ENCODE assay signal across 27 cellular contexts in the genomic region with DNA sequence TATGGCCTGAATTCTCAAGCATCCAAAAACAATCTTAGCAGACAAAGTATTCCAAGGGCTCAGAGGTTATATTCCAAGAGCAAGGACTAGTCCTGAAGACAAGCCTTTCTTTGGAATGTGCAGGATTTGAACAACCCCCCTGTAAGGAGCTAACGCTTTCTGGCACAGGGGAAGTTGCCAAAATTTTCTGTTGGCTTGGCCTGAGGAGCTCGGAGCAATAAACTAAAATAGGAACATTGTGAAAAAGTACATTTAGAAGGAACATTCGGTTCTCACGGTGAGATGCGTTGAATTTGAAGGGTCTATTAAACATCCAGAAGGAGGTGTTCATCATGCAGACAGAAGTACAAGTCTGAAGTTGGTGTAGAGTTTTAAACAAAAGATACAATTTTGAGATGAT.
"Had no signal": no experiment of that assay in that cellular context is flagged by ENCODE, and none has a peak within 500 bp of the region (broad histone marks: within the 10 kb centered on the region; RNA-seq: fewer than 3 reads in every experiment).

No MANE protein-coding gene starts in this region.

- H3K4me1 ChIP-seq: body of pancreas, colonic mucosa, foreskin keratinocyte had no signal

- ATAC-seq: activated naive CD4-positive, alpha-beta T cell treated with anti-CD3 and anti-CD28 coated beads, Interleukin-2, amount 50 U/mL, for 72 hours; activated T-cell treated with anti-CD3 and anti-CD28 coated beads, Interleukin-2, amount 50 U/mL, for 72 hours; body of pancreas; esophagus mucosa; foreskin keratinocyte; WTC11 had no signal

- H3K9me3 ChIP-seq: body of pancreas, colonic mucosa had no signal

- H3K4me3 ChIP-seq: body of pancreas, colonic mucosa, dorsolateral prefrontal cortex had no signal

- H3K27me3 ChIP-seq: body of pancreas, colonic mucosa, dorsolateral prefrontal cortex, foreskin keratinocyte had no signal

- H3K27ac ChIP-seq: body of pancreas, colonic mucosa, dorsolateral prefrontal cortex, foreskin keratinocyte, VCaP had no signal

- DNase-seq: activated CD4-positive, alpha-beta memory T cell treated with anti-CD3 and anti-CD28 coated beads, Interleukin-2, amount 10 ng/mL, durations not matched to agents 7 days and 5 days; activated CD4-positive, alpha-beta T cell treated with anti-CD3 and anti-CD28 coated beads for 1 hour; activated CD4-positive, alpha-beta T cell treated with anti-CD3 and anti-CD28 coated beads for 4 hours; activated CD4-positive, alpha-beta T cell treated with anti-CD3 and anti-CD28 coated beads, Interleukin-2, amount 10 ng/mL, durations not matched to agents 7 days and 5 days; activated CD4-positive, alpha-beta T cell treated with anti-CD3 and anti-CD28 coated beads, Interleukin-2, amount 50 U/mL, for 4 hours; activated CD8-positive, alpha-beta memory T cell treated with anti-CD3 and anti-CD28 coated beads, Interleukin-2, amount 50 U/mL, for 48 hours; activated gamma-delta T cell; activated naive CD4-positive, alpha-beta T cell; activated naive CD4-positive, alpha-beta T cell treated with anti-CD3 and anti-CD28 coated beads, Interleukin-2, amount 10 ng/mL, durations not matched to agents 7 days and 5 days; activated naive CD8-positive, alpha-beta T cell treated with anti-CD3 and anti-CD28 coated beads, Interleukin-2, amount 10 ng/mL, durations not matched to agents 7 days and 5 days; activated T-cell treated with anti-CD3 and anti-CD28 coated beads for 4 hours; activated T-cell treated with anti-CD3 and anti-CD28 coated beads, Interleukin-2, amount 50 U/mL, for 24 hours; activated T-cell treated with anti-CD3 and anti-CD28 coated beads, Interleukin-2, amount 50 U/mL, for 72 hours; body of pancreas; caudate nucleus; cerebellar nuclear complex; colonic mucosa; dorsolateral prefrontal cortex; effector memory CD4-positive, alpha-beta T cell; endodermal cell; foreskin keratinocyte; head of caudate nucleus; T-helper 2 cell had no signal

- H3K36me3 ChIP-seq: colonic mucosa had no signal
